In the genomic region with DNA sequence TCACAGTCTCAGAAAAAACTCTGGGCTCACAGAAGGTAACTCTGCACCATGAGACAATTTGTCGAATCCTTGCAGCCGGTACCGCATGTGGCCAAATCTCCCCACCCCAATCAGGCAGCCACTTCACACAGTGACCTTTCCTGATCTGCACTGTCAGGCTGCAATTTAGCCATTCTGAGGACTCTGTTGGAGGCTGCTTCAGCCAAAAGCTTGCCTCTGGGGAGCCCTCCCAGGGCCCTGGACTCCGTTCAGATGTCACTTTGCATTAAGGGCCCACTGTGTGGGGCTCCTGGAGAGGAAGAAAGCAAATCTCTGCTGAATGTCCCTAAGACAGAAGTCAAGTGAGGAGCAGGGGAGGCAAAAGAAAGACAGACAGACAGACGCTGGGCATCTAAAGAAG, we compare ENCODE assay signal across 12 cellular contexts.
"Had no signal": no experiment of that assay in that cellular context is flagged by ENCODE, and none has a peak within 500 bp of the region (broad histone marks: within the 10 kb centered on the region; RNA-seq: fewer than 3 reads in every experiment).

No MANE protein-coding gene starts in this region.

- H3K4me3 Mint-ChIP-seq: activated naive CD4-positive, alpha-beta T cell treated with anti-CD3 and anti-CD28 coated beads, Interleukin-2, amount 10 ng/mL, durations not matched to agents 7 days and 5 days; endodermal cell; natural killer cell treated with Interleukin-12 subunit alpha and Interleukin-12 subunit beta and Interleukin-15 and Interleukin-18, amount 100 ng/mL, for 72 hours; T-helper 2 cell treated with Interferon-gamma antibody and Interleukin-4, amounts not matched to agents 5 μg/mL and 100 μg/mL, for 36 hours had no signal

- H3K4me1 ChIP-seq: adrenal gland had no signal

- H3K4me3 ChIP-seq: adrenal gland, ovary, skin epidermis, stomach had no signal

- H3K27me3 ChIP-seq: adrenal gland, ovary, stomach had no signal

- ATAC-seq: activated CD4-positive, CD25-positive, alpha-beta regulatory T cell treated with anti-CD3 and anti-CD28 coated beads, Interleukin-2, amount 50 U/mL, for 24 hours; natural killer cell treated with Interleukin-12 subunit alpha and Interleukin-12 subunit beta and Interleukin-15 and Interleukin-18, amount 100 ng/mL, for 72 hours had no signal

- DNase-seq: activated naive CD4-positive, alpha-beta T cell treated with anti-CD3 and anti-CD28 coated beads, Interleukin-2, amount 10 ng/mL, durations not matched to agents 7 days and 5 days; adrenal gland; endodermal cell; erythroblast; ovary; stimulated activated CD4-positive, alpha-beta T cell treated with anti-CD3 and anti-CD28 coated beads, Interleukin-4, amount 100 ng/mL, for 4 hours; stomach had no signal

- H3K27ac Mint-ChIP-seq: activated naive CD4-positive, alpha-beta T cell treated with anti-CD3 and anti-CD28 coated beads, Interleukin-2, amount 10 ng/mL, durations not matched to agents 7 days and 5 days; activated T-helper 2 cell treated with anti-CD3 and anti-CD28 coated beads, Interferon-gamma antibody, Interleukin-2, Interleukin-4, amounts not matched to agents 10 μg/mL and 5 μg/mL and 100 μg/mL, durations not matched to agents 14 hours and 24 hours and 36 hours; endodermal cell; natural killer cell treated with Interleukin-12 subunit alpha and Interleukin-12 subunit beta and Interleukin-15 and Interleukin-18, amount 100 ng/mL, for 72 hours; T-helper 2 cell treated with Interferon-gamma antibody and Interleukin-4, amounts not matched to agents 5 μg/mL and 100 μg/mL, for 36 hours had no signal

- H3K27ac ChIP-seq: adrenal gland, ovary, skin epidermis had no signal

- H3K36me3 ChIP-seq: adrenal gland, ovary, stomach had no signal

- H3K27me3 Mint-ChIP-seq: natural killer cell treated with Interleukin-12 subunit alpha and Interleukin-12 subunit beta and Interleukin-15 and Interleukin-18, amount 100 ng/mL, for 72 hours had no signal

- H3K9me3 Mint-ChIP-seq: activated naive CD4-positive, alpha-beta T cell treated with anti-CD3 and anti-CD28 coated beads, Interleukin-2, amount 10 ng/mL, durations not matched to agents 7 days and 5 days; activated T-helper 2 cell treated with anti-CD3 and anti-CD28 coated beads, Interferon-gamma antibody, Interleukin-2, Interleukin-4, amounts not matched to agents 10 μg/mL and 5 μg/mL and 100 μg/mL, durations not matched to agents 14 hours and 24 hours and 36 hours; endodermal cell; natural killer cell treated with Interleukin-12 subunit alpha and Interleukin-12 subunit beta and Interleukin-15 and Interleukin-18, amount 100 ng/mL, for 72 hours; T-helper 2 cell treated with Interferon-gamma antibody and Interleukin-4, amounts not matched to agents 5 μg/mL and 100 μg/mL, for 36 hours had no signal

- H3K9me3 ChIP-seq: adrenal gland, ovary, stomach had no signal
